ENCODE assay signal across 9 cellular contexts in genomic region chr20:37392441-37393195, GRCh38. TPM values are rescaled to one million over a fixed set of nuclear protein-coding genes. Genes with fewer than 3 reads are reported as not detected.
DNase-seq lines count a peak whose midpoint lies in the region; ATAC-seq and TF ChIP-seq lines count a peak whose summit lies in the region.
"Had no signal": no experiment of that assay in that cellular context is flagged by ENCODE, and none has a peak within 500 bp of the region (broad histone marks: within the 10 kb centered on the region; RNA-seq: fewer than 3 reads in every experiment).

No MANE protein-coding gene starts in this region.

- H3K36me3 ChIP-seq in OCI-LY1 (ENCODE audit: insufficient read depth, low read length) = no peaks in the 10 kb centered on the region

- no peak overlapping the region for H3K4me2 ChIP-seq in OCI-LY1 (ENCODE audit: low read length)

- no peak overlapping the region for H3K9ac ChIP-seq in OCI-LY1 (ENCODE audit: low read length)

- no peaks in the 10 kb centered on the region for H3F3A ChIP-seq in OCI-LY1 (ENCODE audit: insufficient read depth, low read length)

- H4K20me1 ChIP-seq in OCI-LY1 (ENCODE audit: insufficient read depth, low read length) = no peaks in the 10 kb centered on the region

- H3K9me3 Mint-ChIP-seq in natural killer cell (no peaks in the 10 kb centered on the region), type B pancreatic cell (no peaks in the 10 kb centered on the region)
- no peaks in the 10 kb centered on the region for H3K9me3 Mint-ChIP-seq in natural killer cell treated with Interleukin-12 subunit alpha and Interleukin-12 subunit beta and Interleukin-15 and Interleukin-18, amount 100 ng/mL, for 72 hours
- no peaks in the 10 kb centered on the region for H3K9me3 Mint-ChIP-seq in CD4-positive, alpha-beta T cell

- H3K36me3 Mint-ChIP-seq in natural killer cell = no peaks in the 10 kb centered on the region
- no peaks in the 10 kb centered on the region for H3K36me3 Mint-ChIP-seq in natural killer cell treated with Interleukin-12 subunit alpha and Interleukin-12 subunit beta and Interleukin-15 and Interleukin-18, amount 100 ng/mL, for 72 hours
- no peaks in the 10 kb centered on the region for H3K36me3 Mint-ChIP-seq in type B pancreatic cell
- H3K36me3 Mint-ChIP-seq in CD4-positive, alpha-beta T cell (ENCODE audit: low read depth) = no peaks in the 10 kb centered on the region

- DNase-seq in natural killer cell (no peak), epithelial cell of esophagus (ENCODE audit: low read depth) (no peak), type B pancreatic cell (ENCODE audit: extremely low spot score, unreplicated experiment) (no peak), NCI-H510A treated with DMSO at 0.1 percent for 48 hours (lab: John Stamatoyannopoulos, UW) (no peak)
- no peak for DNase-seq in natural killer cell treated with Interleukin-12 subunit alpha and Interleukin-12 subunit beta and Interleukin-15 and Interleukin-18, amount 100 ng/mL, for 72 hours (ENCODE audit: low spot score)
- no peak for DNase-seq in activated CD8-positive, alpha-beta memory T cell treated with anti-CD3 and anti-CD28 coated beads for 24 hours
- no peak for DNase-seq in CD4-positive, alpha-beta T cell
- DNase-seq: NCI-H1105 treated with DMSO at 0.1 percent for 48 hours had no signal

- H3K27me3 ChIP-seq in OCI-LY1 (ENCODE audit: insufficient read depth, low read length) = no peaks in the 10 kb centered on the region; the same call in 1 of the 2 replicates
- H3K27me3 ChIP-seq in CD4-positive, alpha-beta T cell (ENCODE audit: control insufficient read depth, insufficient read depth, low read length) = no peaks in the 10 kb centered on the region

- TF ChIP-seq CTCF in natural killer cell (IDR thresholded peaks at IDR 0.05) = peak; percentile 12
- peak; percentile 69 for TF ChIP-seq CTCF in OCI-LY1 (IDR thresholded peaks at IDR 0.05; ENCODE audit: low read length)
- peak; percentile 28 for TF ChIP-seq CTCF in epithelial cell of esophagus (IDR thresholded peaks at IDR 0.05; ENCODE audit: insufficient read depth, low read depth, low read length, missing control alignments)
- peak; percentile 60 for TF ChIP-seq CTCF in type B pancreatic cell (conservative IDR thresholded peaks at IDR 0.05)
- no peak for TF ChIP-seq CTCF in CD4-positive, alpha-beta T cell (IDR thresholded peaks at IDR 0.05)

- peak in 1 of 3 donors; percentile 40 for ATAC-seq in natural killer cell
- ATAC-seq in natural killer cell treated with Interleukin-12 subunit alpha and Interleukin-12 subunit beta and Interleukin-15 and Interleukin-18, amount 100 ng/mL, for 72 hours = no peak
- ATAC-seq in CD4-positive, alpha-beta T cell (ENCODE audit: poor library complexity) = no peak

- CTCF ChIA-PET in CD4-positive, alpha-beta T cell (lab: Charles Lee) = no interaction called here

- H3K79me2 ChIP-seq in OCI-LY1 (ENCODE audit: insufficient read depth, low read length) = no peaks in the 10 kb centered on the region

- no peaks in the 10 kb centered on the region for H3K4me1 ChIP-seq in OCI-LY1 (ENCODE audit: insufficient read depth, low read length, severe bottlenecking)

- intact Hi-C loops in natural killer cell (cut with micrococcal nuclease) = no loop called here
- intact Hi-C loops in CD4-positive, alpha-beta T cell (cut with DNase I, micrococcal nuclease) = loop anchor here in 1 of 2 experiments (5.0 kb wide), 1 partner anchor 140 kb away; no protein-coding TSS in a partner anchor

- H3K27me3 Mint-ChIP-seq in natural killer cell (ENCODE audit: low read depth in 2 of 2) (no peaks in the 10 kb centered on the region), type B pancreatic cell (no peaks in the 10 kb centered on the region)
- H3K27me3 Mint-ChIP-seq in natural killer cell treated with Interleukin-12 subunit alpha and Interleukin-12 subunit beta and Interleukin-15 and Interleukin-18, amount 100 ng/mL, for 72 hours = no peaks in the 10 kb centered on the region
- no peaks in the 10 kb centered on the region for H3K27me3 Mint-ChIP-seq in CD4-positive, alpha-beta T cell

- H3K4me3 ChIP-seq in OCI-LY1 (ENCODE audit: low read depth, low read length, poor library complexity, severe bottlenecking) (no peak overlapping the region), epithelial cell of esophagus (ENCODE audit: low read length) (no peak overlapping the region)

- H3K9me3 ChIP-seq in OCI-LY1 (ENCODE audit: low read length) = no peaks in the 10 kb centered on the region
- no peaks in the 10 kb centered on the region for H3K9me3 ChIP-seq in CD4-positive, alpha-beta T cell (ENCODE audit: control insufficient read depth, low read length)

- H2AFZ ChIP-seq in OCI-LY1 (ENCODE audit: low read length) = no peak overlapping the region

- H3K9me2 ChIP-seq in OCI-LY1 (ENCODE audit: low read depth, low read length) = no peaks in the 10 kb centered on the region

- no peak overlapping the region for H3K4me3 Mint-ChIP-seq in natural killer cell
- H3K4me3 Mint-ChIP-seq in natural killer cell treated with Interleukin-12 subunit alpha and Interleukin-12 subunit beta and Interleukin-15 and Interleukin-18, amount 100 ng/mL, for 72 hours = no peak overlapping the region
- H3K4me3 Mint-ChIP-seq in type B pancreatic cell = no peak overlapping the region
- no peak overlapping the region for H3K4me3 Mint-ChIP-seq in CD4-positive, alpha-beta T cell

- H3K4me1 Mint-ChIP-seq in natural killer cell (no peaks in the 10 kb centered on the region), type B pancreatic cell (ENCODE audit: unreplicated experiment) (peaks cover 23% of the 10 kb centered on the region)
- H3K4me1 Mint-ChIP-seq in natural killer cell treated with Interleukin-12 subunit alpha and Interleukin-12 subunit beta and Interleukin-15 and Interleukin-18, amount 100 ng/mL, for 72 hours (ENCODE audit: low read depth in 2 of 2) = peaks cover 0 to 5% of the 10 kb centered on the region in 2 donors
- H3K4me1 Mint-ChIP-seq in CD4-positive, alpha-beta T cell (ENCODE audit: low read depth) = no peaks in the 10 kb centered on the region

- H3K27ac ChIP-seq in OCI-LY1 (ENCODE audit: low read depth, low read length, poor library complexity, severe bottlenecking) = no peak overlapping the region
- H3K27ac ChIP-seq in CD4-positive, alpha-beta T cell (ENCODE audit: low read depth, low read length) = no peak overlapping the region

- POLR2A ChIA-PET in CD4-positive, alpha-beta T cell (lab: Charles Lee) = no interaction called here

- H3K27ac Mint-ChIP-seq in natural killer cell (no peak overlapping the region), type B pancreatic cell (no peak overlapping the region)
- H3K27ac Mint-ChIP-seq in natural killer cell treated with Interleukin-12 subunit alpha and Interleukin-12 subunit beta and Interleukin-15 and Interleukin-18, amount 100 ng/mL, for 72 hours = no peak overlapping the region
- H3K27ac Mint-ChIP-seq in CD4-positive, alpha-beta T cell = no peak overlapping the region

RNA-seq across cellular contexts. Expression of gene SRC, which starts 46.7 kb away (rescaled TPM):
- 10 to 100 TPM in 2 of 3 donors, 1 to 10 TPM in 1; 2.3 to 15.6 (median 10.5) TPM for total RNA-seq in natural killer cell
- total RNA-seq in natural killer cell treated with Interleukin-12 subunit alpha and Interleukin-12 subunit beta and Interleukin-15 and Interleukin-18, amount 100 ng/mL, for 72 hours = 1 to 10 TPM; 6.8 to 8.6 TPM
- 56.0 and 70.3 TPM in 2 replicates for total RNA-seq in type B pancreatic cell (ENCODE audit: low replicate concordance)
- total RNA-seq in CD4-positive, alpha-beta T cell = 1 to 10 TPM; 2.5 to 3.1 TPM
